In genomic region chr17:10105513-10106001, GRCh38 we compare ENCODE assay signal across 16 cellular contexts.
DNase-seq lines count a peak whose midpoint lies in the region; ATAC-seq and TF ChIP-seq lines count a peak whose summit lies in the region.
"Had no signal": no experiment of that assay in that cellular context is flagged by ENCODE, and none has a peak within 500 bp of the region (broad histone marks: within the 10 kb centered on the region; RNA-seq: fewer than 3 reads in every experiment).

No MANE protein-coding gene starts in this region.

- peaks cover 2% of the 10 kb centered on the region for H3K27me3 Mint-ChIP-seq in HFFc6 (ENCODE audit: insufficient read depth)

- peaks cover 10% of the 10 kb centered on the region for H3K4me1 Mint-ChIP-seq in HFFc6 (ENCODE audit: low read depth)
- peaks cover 23% of the 10 kb centered on the region for H3K4me1 Mint-ChIP-seq in stimulated activated effector memory CD8-positive, alpha-beta T cell treated with anti-CD3 and anti-CD28 coated beads, Interleukin-12 subunit alpha, Interleukin-12 subunit beta, amount 100 ng/mL, for 72 hours
- H3K4me1 Mint-ChIP-seq: activated CD4-positive, alpha-beta T cell treated with anti-CD3 and anti-CD28 coated beads for 36 hours had no signal

- H3K4me1 ChIP-seq in fibroblast of lung (ENCODE audit: control insufficient read depth, extremely low read depth, insufficient read depth, low read length) (no peaks in the 10 kb centered on the region), lower lobe of right lung (no peaks in the 10 kb centered on the region), suprapubic skin (peaks cover 20% of the 10 kb centered on the region)
- H3K4me1 ChIP-seq: pancreas had no signal

- H3K36me3 Mint-ChIP-seq in HFFc6 (ENCODE audit: low read depth): no peaks in the 10 kb centered on the region
- no peaks in the 10 kb centered on the region for H3K36me3 Mint-ChIP-seq in stimulated activated effector memory CD8-positive, alpha-beta T cell treated with anti-CD3 and anti-CD28 coated beads, Interleukin-12 subunit alpha, Interleukin-12 subunit beta, amount 100 ng/mL, for 72 hours
- H3K36me3 Mint-ChIP-seq: CD4-positive, alpha-beta memory T cell had no signal

- no peak overlapping the region for H3K4me2 ChIP-seq in fibroblast of lung (ENCODE audit: extremely low read depth, insufficient read depth, low read length)

- H3K4me3 Mint-ChIP-seq in HFFc6: no peak overlapping the region
- H3K4me3 Mint-ChIP-seq in stimulated activated effector memory CD8-positive, alpha-beta T cell treated with anti-CD3 and anti-CD28 coated beads, Interleukin-12 subunit alpha, Interleukin-12 subunit beta, amount 100 ng/mL, for 72 hours: no peak overlapping the region
- H3K4me3 Mint-ChIP-seq: activated CD4-positive, alpha-beta T cell treated with anti-CD3 and anti-CD28 coated beads for 36 hours; CD4-positive, alpha-beta memory T cell had no signal

- H3K4me3 ChIP-seq in fibroblast of lung (replicated peaks in 1 of 4; ENCODE audit: control extremely low read depth in 1 of 4, insufficient read depth in 1 of 4, low read depth in 3 of 4, low read length in 4 of 4): no peak overlapping the region
- H3K4me3 ChIP-seq in lower lobe of right lung: no peak overlapping the region
- H3K4me3 ChIP-seq in suprapubic skin: no peak overlapping the region
- H3K4me3 ChIP-seq: adrenal gland, pancreas had no signal

- H3K9me3 Mint-ChIP-seq in HFFc6: no peaks in the 10 kb centered on the region
- no peaks in the 10 kb centered on the region for H3K9me3 Mint-ChIP-seq in stimulated activated effector memory CD8-positive, alpha-beta T cell treated with anti-CD3 and anti-CD28 coated beads, Interleukin-12 subunit alpha, Interleukin-12 subunit beta, amount 100 ng/mL, for 72 hours

- 33% methylated on average over 10 of the region's 10 CpGs for WGBS in suprapubic skin

- TF ChIP-seq EP300 in suprapubic skin (IDR thresholded peaks at IDR 0.05): no peak

- H3K27me3 ChIP-seq in fibroblast of lung (ENCODE audit: control insufficient read depth, insufficient read depth, low read length) (no peaks in the 10 kb centered on the region), lower lobe of right lung (ENCODE audit: low read depth) (peaks cover 3% of the 10 kb centered on the region), suprapubic skin (no peaks in the 10 kb centered on the region)
- H3K27me3 ChIP-seq: adrenal gland, pancreas had no signal

- intact Hi-C loops in lower lobe of right lung (cut with DNase I): no loop called here

- H3K9ac ChIP-seq in fibroblast of lung (ENCODE audit: insufficient read depth, low read length): no peak overlapping the region

- H4K20me1 ChIP-seq in fibroblast of lung (ENCODE audit: control insufficient read depth, extremely low read depth, insufficient read depth, low read length): no peaks in the 10 kb centered on the region

- no peak overlapping the region for H3K27ac Mint-ChIP-seq in HFFc6
- no peak overlapping the region for H3K27ac Mint-ChIP-seq in stimulated activated effector memory CD8-positive, alpha-beta T cell treated with anti-CD3 and anti-CD28 coated beads, Interleukin-12 subunit alpha, Interleukin-12 subunit beta, amount 100 ng/mL, for 72 hours
- H3K27ac Mint-ChIP-seq: activated CD4-positive, alpha-beta T cell treated with anti-CD3 and anti-CD28 coated beads for 36 hours; CD4-positive, alpha-beta memory T cell had no signal

- no peaks in the 10 kb centered on the region for H3K79me2 ChIP-seq in fibroblast of lung (ENCODE audit: control insufficient read depth, insufficient read depth, low read length)

- DNase-seq in HFFc6: peak; percentile 38
- peak; percentile 29 to 85 for DNase-seq in fibroblast of lung (ENCODE audit: low read depth in 2 of 2)
- no peak for DNase-seq in lower lobe of right lung
- DNase-seq in suprapubic skin (ENCODE audit: low spot score in 2 of 2): peak in 1 of 2 donors; percentile 54
- DNase-seq in NK-92 treated with Interleukin-12 subunit alpha and Interleukin-12 subunit beta, amount 100 ng/mL, for 24 hours (lab: John Stamatoyannopoulos, UW): no peak
- DNase-seq in A172 (ENCODE audit: low spot score): no peak
- DNase-seq in stimulated activated effector memory CD8-positive, alpha-beta T cell treated with anti-CD3 and anti-CD28 coated beads, Interleukin-12 subunit alpha, Interleukin-12 subunit beta, amount 100 ng/mL, for 72 hours (ENCODE audit: low spot score in 2 of 2): no peak
- no peak for DNase-seq in pons (ENCODE audit: low spot score)
- DNase-seq: activated CD4-positive, alpha-beta T cell treated with anti-CD3 and anti-CD28 coated beads for 36 hours; CD4-positive, alpha-beta memory T cell; HCEC 1CT; NCI-H2171; pancreas; stimulated activated CD4-positive, alpha-beta T cell treated with anti-CD3 and anti-CD28 coated beads, Interleukin-2, amount 100 ng/mL, for 24 hours; T-helper 1 cell had no signal

- no peak overlapping the region for H2AFZ ChIP-seq in fibroblast of lung (ENCODE audit: low read length)

- ATAC-seq in lower lobe of right lung: peak; percentile 37 to 40
- ATAC-seq in stimulated activated effector memory CD8-positive, alpha-beta T cell treated with anti-CD3 and anti-CD28 coated beads, Interleukin-12 subunit alpha, Interleukin-12 subunit beta, amount 100 ng/mL, for 72 hours: no peak
- ATAC-seq: activated CD4-positive, alpha-beta T cell treated with anti-CD3 and anti-CD28 coated beads for 36 hours had no signal

- H3K36me3 ChIP-seq in fibroblast of lung (ENCODE audit: control insufficient read depth, insufficient read depth, low read length): no peaks in the 10 kb centered on the region
- H3K36me3 ChIP-seq in lower lobe of right lung: no peaks in the 10 kb centered on the region
- no peaks in the 10 kb centered on the region for H3K36me3 ChIP-seq in suprapubic skin
- H3K36me3 ChIP-seq: adrenal gland, pancreas had no signal

- TF ChIP-seq POLR2A in suprapubic skin (IDR thresholded peaks at IDR 0.05): peak in 1 of 2 donors; percentile 50

- H3K27ac ChIP-seq in fibroblast of lung (ENCODE audit: insufficient read depth, low read length) (no peak overlapping the region), lower lobe of right lung (peak overlapping the region; percentile 28), suprapubic skin (peak overlapping the region; percentile 25)
- H3K27ac ChIP-seq: pancreas had no signal

- TF ChIP-seq CTCF in HFFc6 (IDR thresholded peaks at IDR 0.05) (no peak), fibroblast of lung (conservative IDR thresholded peaks at IDR 0.05 in 1 of 2, IDR thresholded peaks at IDR 0.05 in 1 of 2; ENCODE audit: low read depth in 1 of 2, low read length in 2 of 2) (no peak), lower lobe of right lung (IDR thresholded peaks at IDR 0.05) (no peak), suprapubic skin (IDR thresholded peaks at IDR 0.05) (no peak)

- no peaks in the 10 kb centered on the region for H3K9me3 ChIP-seq in fibroblast of lung (ENCODE audit: control insufficient read depth, insufficient read depth, low read depth, low read length)
- no peaks in the 10 kb centered on the region for H3K9me3 ChIP-seq in lower lobe of right lung
- no peaks in the 10 kb centered on the region for H3K9me3 ChIP-seq in suprapubic skin
- H3K9me3 ChIP-seq: adrenal gland, pancreas had no signal

Comparison
In these comparisons a context has a peak if more than half of its experiments do, and no peak if none do; other contexts are left out.
1. DNase-seq: peak in HFFc6 (single experiment) and fibroblast of lung (2 of 2); none in lower lobe of right lung (single experiment), NK-92 treated with Interleukin-12 subunit alpha and Interleukin-12 subunit beta, amount 100 ng/mL, for 24 hours (single experiment), A172 (single experiment), stimulated activated effector memory CD8-positive, alpha-beta T cell treated with anti-CD3 and anti-CD28 coated beads, Interleukin-12 subunit alpha, Interleukin-12 subunit beta, amount 100 ng/mL, for 72 hours (0 of 2) and pons (single experiment).